Comparison of ENCODE assay signal across 1 cellular context in the genomic region with DNA sequence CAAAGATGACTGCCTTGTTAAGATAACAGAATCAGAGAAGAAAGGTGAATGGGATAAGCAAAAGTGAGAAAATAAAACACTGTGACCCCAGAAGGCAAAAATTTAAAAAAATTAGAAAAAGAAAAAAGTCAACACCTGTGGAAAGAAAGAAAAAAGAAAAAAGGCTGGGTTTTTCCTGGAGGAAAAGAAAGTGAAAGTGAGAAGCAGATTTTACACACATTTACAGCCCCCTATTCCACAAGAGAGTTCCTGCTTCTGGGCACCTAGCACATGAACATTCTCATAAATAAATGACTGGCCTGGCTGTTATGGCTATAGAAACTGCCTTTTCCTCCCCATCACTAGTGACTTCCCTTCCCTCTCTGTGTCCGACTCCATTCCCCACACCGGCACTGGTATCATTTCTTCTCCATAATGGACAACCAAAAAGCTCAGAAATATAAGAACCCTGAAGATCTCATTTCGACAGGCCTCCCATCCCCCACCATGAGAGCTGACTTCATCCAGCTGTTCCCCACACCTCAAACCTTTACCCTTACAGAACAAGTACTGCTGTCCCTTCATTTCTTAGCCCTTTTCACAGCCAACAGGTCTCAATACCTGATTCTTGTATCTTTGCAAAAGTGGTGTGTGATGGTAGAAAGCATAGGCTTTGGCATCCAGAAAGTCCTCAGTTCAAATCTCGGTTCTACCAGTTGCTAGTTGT.
TF ChIP-seq lines count a peak whose summit lies in the region.

No MANE protein-coding gene starts in this region.

TF ChIP-seq in SK-N-SH treated with all-trans-retinoic acid at 6 μM for 48 hours, 23 proteins besides CTCF, POLR2A, EP300 and RAD21 (continued from another document):
- TF ChIP-seq, protein P1, sequence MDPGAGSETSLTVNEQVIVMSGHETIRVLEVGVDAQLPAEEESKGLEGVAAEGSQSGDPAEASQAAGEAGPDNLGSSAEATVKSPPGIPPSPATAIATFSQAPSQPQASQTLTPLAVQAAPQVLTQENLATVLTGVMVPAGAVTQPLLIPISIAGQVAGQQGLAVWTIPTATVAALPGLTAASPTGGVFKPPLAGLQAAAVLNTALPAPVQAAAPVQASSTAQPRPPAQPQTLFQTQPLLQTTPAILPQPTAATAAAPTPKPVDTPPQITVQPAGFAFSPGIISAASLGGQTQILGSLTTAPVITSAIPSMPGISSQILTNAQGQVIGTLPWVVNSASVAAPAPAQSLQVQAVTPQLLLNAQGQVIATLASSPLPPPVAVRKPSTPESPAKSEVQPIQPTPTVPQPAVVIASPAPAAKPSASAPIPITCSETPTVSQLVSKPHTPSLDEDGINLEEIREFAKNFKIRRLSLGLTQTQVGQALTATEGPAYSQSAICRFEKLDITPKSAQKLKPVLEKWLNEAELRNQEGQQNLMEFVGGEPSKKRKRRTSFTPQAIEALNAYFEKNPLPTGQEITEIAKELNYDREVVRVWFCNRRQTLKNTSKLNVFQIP (CRISPR knock-in tag; IDR thresholded peaks at IDR 0.05; ENCODE audit: borderline replicate concordance, low read depth): no peak
- TF ChIP-seq ESRRG (CRISPR knock-in tag; IDR thresholded peaks at IDR 0.05) (no peak), BACH2 (CRISPR knock-in tag; IDR thresholded peaks at IDR 0.05; ENCODE audit: borderline replicate concordance) (no peak), TCF4 (CRISPR knock-in tag; IDR thresholded peaks at IDR 0.05; ENCODE audit: borderline replicate concordance) (no peak), ZNF8 (CRISPR knock-in tag; IDR thresholded peaks at IDR 0.05) (no peak), CSDC2 (CRISPR knock-in tag; IDR thresholded peaks at IDR 0.05) (no peak), GLIS3 (CRISPR knock-in tag; IDR thresholded peaks at IDR 0.05) (no peak), ISL1 (CRISPR knock-in tag; IDR thresholded peaks at IDR 0.05) (no peak), SNAI2 (CRISPR knock-in tag; IDR thresholded peaks at IDR 0.05) (no peak)
- TF ChIP-seq, protein P2, sequence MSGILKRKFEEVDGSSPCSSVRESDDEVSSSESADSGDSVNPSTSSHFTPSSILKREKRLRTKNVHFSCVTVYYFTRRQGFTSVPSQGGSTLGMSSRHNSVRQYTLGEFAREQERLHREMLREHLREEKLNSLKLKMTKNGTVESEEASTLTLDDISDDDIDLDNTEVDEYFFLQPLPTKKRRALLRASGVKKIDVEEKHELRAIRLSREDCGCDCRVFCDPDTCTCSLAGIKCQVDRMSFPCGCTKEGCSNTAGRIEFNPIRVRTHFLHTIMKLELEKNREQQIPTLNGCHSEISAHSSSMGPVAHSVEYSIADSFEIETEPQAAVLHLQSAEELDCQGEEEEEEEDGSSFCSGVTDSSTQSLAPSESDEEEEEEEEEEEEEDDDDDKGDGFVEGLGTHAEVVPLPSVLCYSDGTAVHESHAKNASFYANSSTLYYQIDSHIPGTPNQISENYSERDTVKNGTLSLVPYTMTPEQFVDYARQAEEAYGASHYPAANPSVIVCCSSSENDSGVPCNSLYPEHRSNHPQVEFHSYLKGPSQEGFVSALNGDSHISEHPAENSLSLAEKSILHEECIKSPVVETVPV (CRISPR knock-in tag; IDR thresholded peaks at IDR 0.05): no peak
- TF ChIP-seq, protein P3, sequence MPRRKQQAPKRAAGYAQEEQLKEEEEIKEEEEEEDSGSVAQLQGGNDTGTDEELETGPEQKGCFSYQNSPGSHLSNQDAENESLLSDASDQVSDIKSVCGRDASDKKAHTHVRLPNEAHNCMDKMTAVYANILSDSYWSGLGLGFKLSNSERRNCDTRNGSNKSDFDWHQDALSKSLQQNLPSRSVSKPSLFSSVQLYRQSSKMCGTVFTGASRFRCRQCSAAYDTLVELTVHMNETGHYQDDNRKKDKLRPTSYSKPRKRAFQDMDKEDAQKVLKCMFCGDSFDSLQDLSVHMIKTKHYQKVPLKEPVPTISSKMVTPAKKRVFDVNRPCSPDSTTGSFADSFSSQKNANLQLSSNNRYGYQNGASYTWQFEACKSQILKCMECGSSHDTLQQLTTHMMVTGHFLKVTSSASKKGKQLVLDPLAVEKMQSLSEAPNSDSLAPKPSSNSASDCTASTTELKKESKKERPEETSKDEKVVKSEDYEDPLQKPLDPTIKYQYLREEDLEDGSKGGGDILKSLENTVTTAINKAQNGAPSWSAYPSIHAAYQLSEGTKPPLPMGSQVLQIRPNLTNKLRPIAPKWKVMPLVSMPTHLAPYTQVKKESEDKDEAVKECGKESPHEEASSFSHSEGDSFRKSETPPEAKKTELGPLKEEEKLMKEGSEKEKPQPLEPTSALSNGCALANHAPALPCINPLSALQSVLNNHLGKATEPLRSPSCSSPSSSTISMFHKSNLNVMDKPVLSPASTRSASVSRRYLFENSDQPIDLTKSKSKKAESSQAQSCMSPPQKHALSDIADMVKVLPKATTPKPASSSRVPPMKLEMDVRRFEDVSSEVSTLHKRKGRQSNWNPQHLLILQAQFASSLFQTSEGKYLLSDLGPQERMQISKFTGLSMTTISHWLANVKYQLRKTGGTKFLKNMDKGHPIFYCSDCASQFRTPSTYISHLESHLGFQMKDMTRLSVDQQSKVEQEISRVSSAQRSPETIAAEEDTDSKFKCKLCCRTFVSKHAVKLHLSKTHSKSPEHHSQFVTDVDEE (CRISPR knock-in tag; IDR thresholded peaks at IDR 0.05): no peak
TF ChIP-seq in SK-N-SH treated with all-trans-retinoic acid at 6 μM for 48 hours: peak in this region for 0.
